Comparison of ENCODE assay signal across 8 cellular contexts in the genomic region with DNA sequence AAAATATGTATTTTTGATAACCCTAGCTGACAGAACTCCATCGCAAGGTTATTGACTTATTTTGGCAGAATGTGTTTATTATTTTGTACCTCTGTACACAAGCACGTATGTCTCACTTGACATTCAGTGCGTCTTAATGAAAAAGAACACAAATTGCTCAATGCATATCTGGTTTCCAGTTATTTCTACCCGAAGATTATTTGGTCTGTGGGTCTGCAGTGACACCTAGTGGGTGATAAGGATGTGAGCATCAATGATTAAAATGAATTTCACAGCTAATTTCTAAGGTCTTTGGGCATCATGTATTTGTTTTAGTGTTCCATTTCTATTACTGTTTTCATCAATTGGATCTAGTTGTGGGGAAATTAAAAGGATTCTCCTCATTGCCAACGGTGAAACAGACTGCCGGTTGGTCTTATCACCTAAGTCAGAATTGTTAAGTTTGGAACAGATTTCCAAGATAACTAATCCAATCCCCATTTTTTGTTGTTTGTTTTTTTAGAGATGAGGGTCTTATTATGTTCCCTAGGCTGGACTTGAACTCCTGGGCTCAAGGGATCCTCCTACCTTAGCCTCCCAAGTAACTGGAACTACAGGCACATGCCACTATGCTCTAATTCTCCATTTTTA. TPM values are rescaled to one million over a fixed set of nuclear protein-coding genes. Genes with fewer than 3 reads are reported as not detected.
A peak's percentile ranks its signal among the peaks of the same experiment; 100 is the strongest.
DNase-seq lines count a peak whose midpoint lies in the region; ATAC-seq and TF ChIP-seq lines count a peak whose summit lies in the region.

No MANE protein-coding gene starts in this region.

- peaks cover 56% of the 10 kb centered on the region for H3K36me3 Mint-ChIP-seq in stimulated activated effector memory CD8-positive, alpha-beta T cell treated with anti-CD3 and anti-CD28 coated beads, Interleukin-12 subunit alpha, Interleukin-12 subunit beta, amount 100 ng/mL, for 72 hours

- intact Hi-C loops in left lung (cut with DNase I) = no loop called here

- peak overlapping the region; percentile 34 for H3K27ac Mint-ChIP-seq in stimulated activated effector memory CD8-positive, alpha-beta T cell treated with anti-CD3 and anti-CD28 coated beads, Interleukin-12 subunit alpha, Interleukin-12 subunit beta, amount 100 ng/mL, for 72 hours

- peak; percentile 56 to 71 for TF ChIP-seq CTCF in left lung (IDR thresholded peaks at IDR 0.05)

- H3K9me3 Mint-ChIP-seq in stimulated activated effector memory CD8-positive, alpha-beta T cell treated with anti-CD3 and anti-CD28 coated beads, Interleukin-12 subunit alpha, Interleukin-12 subunit beta, amount 100 ng/mL, for 72 hours = no peaks in the 10 kb centered on the region

- H3K27me3 ChIP-seq in left lung = no peaks in the 10 kb centered on the region

- DNase-seq in NCI-H524 (lab: John Stamatoyannopoulos, UW) (peak; percentile 15 to 62), NCI-H524 treated with DMSO at 0.1 percent for 48 hours (lab: John Stamatoyannopoulos, UW) (no peak), NAMALWA (ENCODE audit: low spot score) (peak; percentile 85), T follicular helper cell (ENCODE audit: low read depth) (peak; percentile 45), left lung (no peak)
- peak; percentile 52 for DNase-seq in central memory CD4-positive, alpha-beta T cell
- DNase-seq in stimulated activated effector memory CD8-positive, alpha-beta T cell treated with anti-CD3 and anti-CD28 coated beads, Interleukin-12 subunit alpha, Interleukin-12 subunit beta, amount 100 ng/mL, for 72 hours (ENCODE audit: low spot score in 2 of 2) = no peak

- no peak overlapping the region for H3K4me3 Mint-ChIP-seq in stimulated activated effector memory CD8-positive, alpha-beta T cell treated with anti-CD3 and anti-CD28 coated beads, Interleukin-12 subunit alpha, Interleukin-12 subunit beta, amount 100 ng/mL, for 72 hours

- H3K4me1 ChIP-seq in left lung = peaks cover 0 to 19% of the 10 kb centered on the region in 2 donors

- H3K4me3 ChIP-seq in left lung = no peak overlapping the region

- no peak overlapping the region for H3K27ac ChIP-seq in left lung

- H3K4me1 Mint-ChIP-seq in stimulated activated effector memory CD8-positive, alpha-beta T cell treated with anti-CD3 and anti-CD28 coated beads, Interleukin-12 subunit alpha, Interleukin-12 subunit beta, amount 100 ng/mL, for 72 hours = no peaks in the 10 kb centered on the region

- ATAC-seq in left lung = peak; percentile 87
- peak; percentile 49 for ATAC-seq in stimulated activated effector memory CD8-positive, alpha-beta T cell treated with anti-CD3 and anti-CD28 coated beads, Interleukin-12 subunit alpha, Interleukin-12 subunit beta, amount 100 ng/mL, for 72 hours
- no peak for ATAC-seq in HG02571 (IDR thresholded peaks at IDR 0.05; ENCODE audit: unreplicated experiment)

- no peaks in the 10 kb centered on the region for H3K9me3 ChIP-seq in left lung

- H3K36me3 ChIP-seq in left lung = peaks cover 0 to 42% of the 10 kb centered on the region in 2 donors

RNA-seq across cellular contexts. Expression of gene DDX20, which starts 13.9 kb away (rescaled TPM):
- total RNA-seq in left lung = 10 to 100 TPM; 10.6 to 12.2 TPM

RNA-seq across cellular contexts. Expression of gene INKA2, which starts 30.4 kb away (rescaled TPM):
- total RNA-seq in left lung = 10 to 100 TPM in 1 of 2 donors, 1 to 10 TPM in 1; 7.2 to 13.8 TPM

Comparison
In these comparisons a context has a peak if more than half of its experiments do, and no peak if none do; other contexts are left out.
1. DNase-seq: peak in NCI-H524 (2 of 2), NAMALWA (single experiment), T follicular helper cell (single experiment) and central memory CD4-positive, alpha-beta T cell (single experiment); none in NCI-H524 treated with DMSO at 0.1 percent for 48 hours (single experiment), left lung (0 of 2) and stimulated activated effector memory CD8-positive, alpha-beta T cell treated with anti-CD3 and anti-CD28 coated beads, Interleukin-12 subunit alpha, Interleukin-12 subunit beta, amount 100 ng/mL, for 72 hours (0 of 2).